1 cellular context compared by ENCODE assay signal in genomic region chr2:104755026-104755856, GRCh38.
A peak's percentile ranks its signal among the peaks of the same experiment; 100 is the strongest.
TF ChIP-seq lines count a peak whose summit lies in the region.

No MANE protein-coding gene starts in this region.

TF ChIP-seq in K562, 482 proteins besides CTCF, POLR2A, EP300 and RAD21 (continued from another document):
- no peak for TF ChIP-seq PRDM10 (IDR thresholded peaks at IDR 0.05; ENCODE audit: partially characterized antibody)
- TF ChIP-seq E2F6 (IDR thresholded peaks at IDR 0.05; ENCODE audit: borderline replicate concordance in 1 of 2, extremely low read depth in 1 of 2, insufficient read depth in 1 of 2, insufficient read length in 1 of 2, low read depth in 1 of 2, low read length in 1 of 2, poor library complexity in 1 of 2, severe bottlenecking in 1 of 2), result peak in 1 of 2 experiments; percentile 33
